In genomic region chr12:34391771-34392581, GRCh38 we compare ENCODE assay signal across 19 cellular contexts.
A peak's percentile ranks its signal among the peaks of the same experiment; 100 is the strongest.
DNase-seq lines count a peak whose midpoint lies in the region; ATAC-seq and TF ChIP-seq lines count a peak whose summit lies in the region.
"Had no signal": no experiment of that assay in that cellular context is flagged by ENCODE, and none has a peak within 500 bp of the region (broad histone marks: within the 10 kb centered on the region; RNA-seq: fewer than 3 reads in every experiment).

No MANE protein-coding gene starts in this region.

- H3K36me3 ChIP-seq in aorta (ENCODE audit: control insufficient read depth in 1 of 2, insufficient read depth in 2 of 2, low read length in 1 of 2), result no peaks in the 10 kb centered on the region

- H3K4me3 ChIP-seq in aorta (ENCODE audit: low read length in 2 of 2), result no peak overlapping the region
- H3K4me3 ChIP-seq: testis had no signal

- no peak overlapping the region for H3K27ac ChIP-seq in aorta (ENCODE audit: low read depth in 1 of 2, low read length in 2 of 2)
- H3K27ac ChIP-seq: RWPE1, testis had no signal

- H3K9me3 ChIP-seq in aorta (ENCODE audit: control insufficient read depth, low read length), result peaks cover 4% of the 10 kb centered on the region
- H3K9me3 ChIP-seq: testis had no signal

- H3K4me1 ChIP-seq in aorta (ENCODE audit: control insufficient read depth in 1 of 2, insufficient read depth in 2 of 2, low read length in 2 of 2), result no peaks in the 10 kb centered on the region
- H3K4me1 ChIP-seq: testis had no signal

- no peaks in the 10 kb centered on the region for H3K27me3 ChIP-seq in aorta (ENCODE audit: control insufficient read depth in 1 of 2, insufficient read depth in 2 of 2, low read length in 1 of 2)
- H3K27me3 ChIP-seq: testis had no signal

- intact Hi-C loops in natural killer cell (cut with micrococcal nuclease), result no loop called here
- intact Hi-C loops in left cardiac atrium (cut with DNase I), result no loop called here
- intact Hi-C loops in aorta (cut with DNase I), result no loop called here

- 62 to 63% methylated on average over 37 of the region's 37 CpGs for WGBS in aorta, 2 donors

- no peaks in the 10 kb centered on the region for H3K9me3 Mint-ChIP-seq in natural killer cell treated with Interleukin-12 subunit alpha and Interleukin-12 subunit beta and Interleukin-15 and Interleukin-18, amount 100 ng/mL, for 72 hours
- H3K9me3 Mint-ChIP-seq in natural killer cell (peaks cover 0 to 7% of the 10 kb centered on the region in 2 donors), osteocyte (ENCODE audit: unreplicated experiment) (peaks cover 5% of the 10 kb centered on the region)
- H3K9me3 Mint-ChIP-seq: memory B cell had no signal

- ATAC-seq in natural killer cell treated with Interleukin-12 subunit alpha and Interleukin-12 subunit beta and Interleukin-15 and Interleukin-18, amount 100 ng/mL, for 72 hours, result no peak
- ATAC-seq in natural killer cell (no peak), left cardiac atrium (no peak), aorta (ENCODE audit: low FRiP score) (no peak), GM19463 (IDR thresholded peaks at IDR 0.05; ENCODE audit: unreplicated experiment) (no peak), HG03442 (IDR thresholded peaks at IDR 0.05; ENCODE audit: unreplicated experiment) (no peak)
- ATAC-seq: activated naive CD4-positive, alpha-beta T cell treated with anti-CD3 and anti-CD28 coated beads, Interleukin-2, amount 50 U/mL, for 72 hours had no signal

- H3K4me1 Mint-ChIP-seq in natural killer cell treated with Interleukin-12 subunit alpha and Interleukin-12 subunit beta and Interleukin-15 and Interleukin-18, amount 100 ng/mL, for 72 hours (ENCODE audit: low read depth in 2 of 2), result no peaks in the 10 kb centered on the region
- H3K4me1 Mint-ChIP-seq in natural killer cell, result no peaks in the 10 kb centered on the region
- H3K4me1 Mint-ChIP-seq in osteocyte (ENCODE audit: unreplicated experiment), result no peaks in the 10 kb centered on the region
- H3K4me1 Mint-ChIP-seq: CD8-positive, alpha-beta memory T cell; memory B cell; nephron had no signal

- H3K27ac Mint-ChIP-seq in natural killer cell treated with Interleukin-12 subunit alpha and Interleukin-12 subunit beta and Interleukin-15 and Interleukin-18, amount 100 ng/mL, for 72 hours, result no peak overlapping the region
- H3K27ac Mint-ChIP-seq in natural killer cell, result no peak overlapping the region
- no peak overlapping the region for H3K27ac Mint-ChIP-seq in osteocyte (ENCODE audit: unreplicated experiment)
- H3K27ac Mint-ChIP-seq: activated naive CD4-positive, alpha-beta T cell treated with anti-CD3 and anti-CD28 coated beads, Interleukin-2, amount 50 U/mL, for 72 hours; CD8-positive, alpha-beta memory T cell; memory B cell; nephron had no signal

- no peak overlapping the region for H3K4me3 Mint-ChIP-seq in natural killer cell treated with Interleukin-12 subunit alpha and Interleukin-12 subunit beta and Interleukin-15 and Interleukin-18, amount 100 ng/mL, for 72 hours
- no peak overlapping the region for H3K4me3 Mint-ChIP-seq in natural killer cell
- no peak overlapping the region for H3K4me3 Mint-ChIP-seq in osteocyte (ENCODE audit: unreplicated experiment)
- H3K4me3 Mint-ChIP-seq: CD8-positive, alpha-beta memory T cell; memory B cell; nephron had no signal

- TF ChIP-seq CTCF in natural killer cell (IDR thresholded peaks at IDR 0.05), result no peak
- no peak for TF ChIP-seq CTCF in osteocyte (IDR thresholded peaks at IDR 0.05)

- peak; percentile 44 for DNase-seq in natural killer cell treated with Interleukin-12 subunit alpha and Interleukin-12 subunit beta and Interleukin-15 and Interleukin-18, amount 100 ng/mL, for 72 hours (ENCODE audit: low spot score)
- no peak for DNase-seq in natural killer cell
- DNase-seq in left cardiac atrium, result peak; percentile 3
- peak; percentile 79 for DNase-seq in osteocyte (ENCODE audit: extremely low spot score, unreplicated experiment)
- peak; percentile 29 to 63 for DNase-seq in aorta
- no peak for DNase-seq in NCI-H446 (lab: John Stamatoyannopoulos, UW)
- DNase-seq: activated CD4-positive, alpha-beta T cell treated with anti-CD3 and anti-CD28 coated beads for 4 hours; KG1; NCI-H187 treated with DMSO at 0.1 percent for 48 hours; NCI-H446 treated with DMSO at 0.1 percent for 48 hours; stimulated activated CD4-positive, alpha-beta T cell treated with anti-CD3 and anti-CD28 coated beads, Interleukin-15, amount 100 ng/mL, for 24 hours; testis had no signal

- H3K27me3 Mint-ChIP-seq in natural killer cell treated with Interleukin-12 subunit alpha and Interleukin-12 subunit beta and Interleukin-15 and Interleukin-18, amount 100 ng/mL, for 72 hours, result no peaks in the 10 kb centered on the region
- no peaks in the 10 kb centered on the region for H3K27me3 Mint-ChIP-seq in natural killer cell (ENCODE audit: low read depth in 2 of 2)
- no peaks in the 10 kb centered on the region for H3K27me3 Mint-ChIP-seq in osteocyte (ENCODE audit: unreplicated experiment)
- H3K27me3 Mint-ChIP-seq: CD8-positive, alpha-beta memory T cell had no signal

- peaks cover 8% of the 10 kb centered on the region for H3K36me3 Mint-ChIP-seq in natural killer cell treated with Interleukin-12 subunit alpha and Interleukin-12 subunit beta and Interleukin-15 and Interleukin-18, amount 100 ng/mL, for 72 hours
- no peaks in the 10 kb centered on the region for H3K36me3 Mint-ChIP-seq in natural killer cell
- H3K36me3 Mint-ChIP-seq in osteocyte (ENCODE audit: unreplicated experiment), result no peaks in the 10 kb centered on the region
- H3K36me3 Mint-ChIP-seq: CD8-positive, alpha-beta memory T cell had no signal

Comparison
In these comparisons a context has a peak if more than half of its experiments do, and no peak if none do; other contexts are left out.
1. DNase-seq: peak in natural killer cell treated with Interleukin-12 subunit alpha and Interleukin-12 subunit beta and Interleukin-15 and Interleukin-18, amount 100 ng/mL, for 72 hours (single experiment), left cardiac atrium (single experiment), osteocyte (single experiment) and aorta (2 of 2); none in natural killer cell (single experiment) and NCI-H446 (0 of 2).